31 cellular contexts compared by ENCODE assay signal in the genomic region with DNA sequence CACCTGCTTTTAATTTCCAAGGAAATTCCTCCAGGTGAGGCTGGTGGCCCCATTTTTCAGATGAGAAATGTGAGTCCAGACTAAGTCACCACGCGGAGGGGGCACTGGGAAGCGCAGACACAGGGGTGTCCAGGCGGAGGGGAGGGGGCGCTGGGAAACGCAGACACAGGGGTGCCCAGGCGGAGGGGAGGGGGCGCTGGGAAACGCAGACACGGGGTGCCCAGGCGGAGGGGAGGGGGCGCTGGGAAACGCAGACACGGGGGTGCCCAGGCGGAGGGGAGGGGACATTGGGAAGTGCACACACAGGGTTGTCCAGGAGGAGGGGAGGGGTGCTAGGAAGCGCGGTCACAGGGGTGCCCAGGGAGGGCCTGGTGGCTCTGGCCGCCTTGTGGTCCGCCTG. TPM values are rescaled to one million over a fixed set of nuclear protein-coding genes. Genes with fewer than 3 reads are reported as not detected.
DNase-seq lines count a peak whose midpoint lies in the region; ATAC-seq and TF ChIP-seq lines count a peak whose summit lies in the region.
"Had no signal": no experiment of that assay in that cellular context is flagged by ENCODE, and none has a peak within 500 bp of the region (broad histone marks: within the 10 kb centered on the region; RNA-seq: fewer than 3 reads in every experiment).

No MANE protein-coding gene starts in this region.

- intact Hi-C loops in tibial artery (cut with DNase I; ENCODE audit: low total_unique reads) = no loop called here

- H3K27ac ChIP-seq in Peyer's patch = no peak overlapping the region
- no peak overlapping the region for H3K27ac ChIP-seq in tibial artery
- H3K27ac ChIP-seq: A549, breast epithelium, RWPE1 had no signal

- ATAC-seq in GM21515 (IDR thresholded peaks at IDR 0.05; ENCODE audit: unreplicated experiment) (no peak), HG02623 (IDR thresholded peaks at IDR 0.05; ENCODE audit: unreplicated experiment) (no peak)
- ATAC-seq: A549, GM12878 had no signal

- DNase-seq in activated effector memory CD4-positive, alpha-beta T cell treated with anti-CD3 and anti-CD28 coated beads, Interleukin-2, amount 50 U/mL, for 16 hours = peak; percentile 24
- DNase-seq in activated effector memory CD4-positive, alpha-beta T cell treated with Interleukin-2 at 50 U/mL for 16 hours = no peak
- DNase-seq in Peyer's patch (peak in 2 of 3 donors; percentile 23), mesenteric fat pad (ENCODE audit: low spot score) (peak; percentile 85), tibial artery (peak; percentile 13 to 45), medulla oblongata (ENCODE audit: extremely low spot score) (no peak)
- DNase-seq: activated CD4-positive, alpha-beta T cell treated with anti-CD3 and anti-CD28 coated beads for 48 hours; activated T-cell treated with anti-CD3 and anti-CD28 coated beads, Interleukin-2, amount 50 U/mL, for 48 hours; amygdala; DMS 273 treated with DMSO at 0.1 percent for 48 hours; effector CD4-positive, alpha-beta T cell; EL; NCI-H1436; NCI-H345; nucleus accumbens; SK-N-SH; small intestine; stimulated activated CD4-positive, alpha-beta T cell treated with anti-CD3 and anti-CD28 coated beads, Interleukin-2, amount 100 ng/mL, for 24 hours; substantia nigra had no signal

- H3K9me3 ChIP-seq in Peyer's patch (no peaks in the 10 kb centered on the region), tibial artery (no peaks in the 10 kb centered on the region)
- H3K9me3 ChIP-seq: A549, breast epithelium, SK-N-SH had no signal

- no peak for TF ChIP-seq POLR2A in Peyer's patch (IDR thresholded peaks at IDR 0.05)

- H3K36me3 ChIP-seq in Peyer's patch (no peaks in the 10 kb centered on the region), tibial artery (no peaks in the 10 kb centered on the region)
- H3K36me3 ChIP-seq: breast epithelium had no signal

- H3K4me3 ChIP-seq in Peyer's patch (no peak overlapping the region), tibial artery (no peak overlapping the region)
- H3K4me3 ChIP-seq: A549, breast epithelium, GM12878 had no signal

- H3K4me1 ChIP-seq in Peyer's patch = no peaks in the 10 kb centered on the region
- H3K4me1 ChIP-seq in tibial artery = no peaks in the 10 kb centered on the region
- H3K4me1 ChIP-seq: A549, breast epithelium had no signal

- no peaks in the 10 kb centered on the region for H3K27me3 ChIP-seq in Peyer's patch
- peaks cover 0 to 9% of the 10 kb centered on the region in 2 donors for H3K27me3 ChIP-seq in tibial artery
- H3K27me3 ChIP-seq: breast epithelium had no signal

- no peak for TF ChIP-seq CTCF in Peyer's patch (IDR thresholded peaks at IDR 0.05)
- no peak for TF ChIP-seq CTCF in tibial artery (IDR thresholded peaks at IDR 0.05)

RNA-seq across cellular contexts. Expression of a gene that starts 3.5 kb away (rescaled TPM):
- total RNA-seq in Peyer's patch (1 to 10 TPM in 1 of 4 donors, under 1 TPM in 1, not detected in 2; 0.88 to 1.7 TPM), mesenteric fat pad (not detected)
- total RNA-seq: breast epithelium; CD8-positive, alpha-beta memory T cell; kidney epithelial cell; myocyte; pulmonary artery endothelial cell had no signal

RNA-seq across cellular contexts. Expression of a gene that starts 12.5 kb away (rescaled TPM):
- not detected for total RNA-seq in Peyer's patch
- total RNA-seq in mesenteric fat pad = not detected
- total RNA-seq: activated naive CD4-positive, alpha-beta T cell treated with anti-CD3 and anti-CD28 coated beads for 36 hours; breast epithelium; CD8-positive, alpha-beta memory T cell; epithelial cell of proximal tubule; GM12878; kidney epithelial cell; myocyte had no signal

Comparison
In these comparisons a context has a peak if more than half of its experiments do, and no peak if none do; other contexts are left out.
1. DNase-seq: peak in activated effector memory CD4-positive, alpha-beta T cell treated with anti-CD3 and anti-CD28 coated beads, Interleukin-2, amount 50 U/mL, for 16 hours (single experiment), Peyer's patch (2 of 3), mesenteric fat pad (single experiment) and tibial artery (2 of 2); none in activated effector memory CD4-positive, alpha-beta T cell treated with Interleukin-2 at 50 U/mL for 16 hours (single experiment) and medulla oblongata (single experiment).